Comparison of ENCODE assay signal across 31 cellular contexts in the genomic region with DNA sequence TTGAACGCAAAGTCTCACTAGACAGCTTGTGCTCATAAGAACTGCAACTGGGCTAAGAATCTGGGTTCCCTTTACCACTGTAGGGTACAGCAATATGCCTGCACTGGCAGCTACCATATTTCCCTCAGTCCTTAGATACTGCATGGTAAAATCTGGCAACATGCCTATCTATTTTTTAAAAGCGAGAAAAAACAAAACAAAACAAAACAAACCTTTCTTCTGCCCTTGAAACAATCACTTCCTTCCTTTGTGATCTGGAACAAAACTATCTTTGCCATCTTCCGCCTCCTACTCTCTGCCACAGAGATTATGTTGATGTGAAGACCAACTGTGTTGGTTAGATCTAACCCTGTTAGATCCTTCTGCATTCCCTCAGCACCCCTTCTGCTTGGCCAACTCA.
DNase-seq lines count a peak whose midpoint lies in the region; ATAC-seq and TF ChIP-seq lines count a peak whose summit lies in the region.
"Had no signal": no experiment of that assay in that cellular context is flagged by ENCODE, and none has a peak within 500 bp of the region (broad histone marks: within the 10 kb centered on the region; RNA-seq: fewer than 3 reads in every experiment).

No MANE protein-coding gene starts in this region.

- H3K27me3 Mint-ChIP-seq in activated naive CD4-positive, alpha-beta T cell treated with anti-CD3 and anti-CD28 coated beads, Interleukin-2, amount 10 ng/mL, durations not matched to agents 7 days and 5 days: no peaks in the 10 kb centered on the region
- H3K27me3 Mint-ChIP-seq in activated naive CD4-positive, alpha-beta T cell treated with anti-CD3 and anti-CD28 coated beads for 36 hours (ENCODE audit: low read depth): no peaks in the 10 kb centered on the region
- H3K27me3 Mint-ChIP-seq in endothelial cell (ENCODE audit: unreplicated experiment): no peaks in the 10 kb centered on the region
- H3K27me3 Mint-ChIP-seq: activated naive CD8-positive, alpha-beta T cell treated with anti-CD3 and anti-CD28 coated beads, Interleukin-2, amount 50 U/mL, for 24 hours had no signal

- intact Hi-C loops in activated naive CD4-positive, alpha-beta T cell treated with anti-CD3 and anti-CD28 coated beads for 36 hours (cut with micrococcal nuclease): loop anchor here (2.0 kb wide), 1 partner anchor 36 kb away; no protein-coding TSS in a partner anchor
- intact Hi-C loops in Right ventricle myocardium inferior (cut with DNase I): no loop called here

- H4K20me1 ChIP-seq in OCI-LY3 (ENCODE audit: insufficient read depth, low read length): no peaks in the 10 kb centered on the region

- no peaks in the 10 kb centered on the region for H3K36me3 Mint-ChIP-seq in activated naive CD4-positive, alpha-beta T cell treated with anti-CD3 and anti-CD28 coated beads, Interleukin-2, amount 10 ng/mL, durations not matched to agents 7 days and 5 days
- H3K36me3 Mint-ChIP-seq in activated naive CD4-positive, alpha-beta T cell treated with anti-CD3 and anti-CD28 coated beads for 36 hours (ENCODE audit: low read depth): no peaks in the 10 kb centered on the region
- H3K36me3 Mint-ChIP-seq in endothelial cell (ENCODE audit: low read depth, unreplicated experiment): no peaks in the 10 kb centered on the region
- H3K36me3 Mint-ChIP-seq: activated CD4-positive, alpha-beta memory T cell treated with anti-CD3 and anti-CD28 coated beads for 36 hours; immature natural killer cell; WTC11 had no signal

- H3K4me1 Mint-ChIP-seq in activated naive CD4-positive, alpha-beta T cell treated with anti-CD3 and anti-CD28 coated beads, Interleukin-2, amount 10 ng/mL, durations not matched to agents 7 days and 5 days: peaks cover 14% of the 10 kb centered on the region
- peaks cover 50% of the 10 kb centered on the region for H3K4me1 Mint-ChIP-seq in activated naive CD4-positive, alpha-beta T cell treated with anti-CD3 and anti-CD28 coated beads for 36 hours (ENCODE audit: low read depth)
- H3K4me1 Mint-ChIP-seq in endothelial cell (ENCODE audit: unreplicated experiment): peaks cover 28% of the 10 kb centered on the region
- H3K4me1 Mint-ChIP-seq: immature natural killer cell had no signal

- no peak overlapping the region for H3K4me3 Mint-ChIP-seq in activated naive CD4-positive, alpha-beta T cell treated with anti-CD3 and anti-CD28 coated beads, Interleukin-2, amount 10 ng/mL, durations not matched to agents 7 days and 5 days
- no peak overlapping the region for H3K4me3 Mint-ChIP-seq in activated naive CD4-positive, alpha-beta T cell treated with anti-CD3 and anti-CD28 coated beads for 36 hours
- H3K4me3 Mint-ChIP-seq in endothelial cell (ENCODE audit: unreplicated experiment): no peak overlapping the region
- H3K4me3 Mint-ChIP-seq: activated CD4-positive, alpha-beta memory T cell treated with anti-CD3 and anti-CD28 coated beads for 36 hours; activated naive CD8-positive, alpha-beta T cell treated with anti-CD3 and anti-CD28 coated beads, Interleukin-2, amount 50 U/mL, for 24 hours; immature natural killer cell; WTC11 had no signal

- H3K27ac ChIP-seq in OCI-LY3 (ENCODE audit: low read length) (peak overlapping the region; percentile 94), thymus (ENCODE audit: low read depth) (peak overlapping the region; percentile 58)
- H3K27ac ChIP-seq: dorsolateral prefrontal cortex had no signal

- H3K9me3 ChIP-seq in OCI-LY3 (ENCODE audit: insufficient read depth, low read length) (no peaks in the 10 kb centered on the region), thymus (ENCODE audit: control insufficient read depth) (no peaks in the 10 kb centered on the region)
- H3K9me3 ChIP-seq: Caco-2, tibial artery had no signal

- H3K27ac Mint-ChIP-seq in activated naive CD4-positive, alpha-beta T cell treated with anti-CD3 and anti-CD28 coated beads, Interleukin-2, amount 10 ng/mL, durations not matched to agents 7 days and 5 days: peak overlapping the region; percentile 51
- H3K27ac Mint-ChIP-seq in activated naive CD4-positive, alpha-beta T cell treated with anti-CD3 and anti-CD28 coated beads for 36 hours: no peak overlapping the region
- H3K27ac Mint-ChIP-seq in endothelial cell (ENCODE audit: unreplicated experiment): peak overlapping the region; percentile 4
- H3K27ac Mint-ChIP-seq: activated CD4-positive, alpha-beta memory T cell treated with anti-CD3 and anti-CD28 coated beads for 36 hours; activated naive CD8-positive, alpha-beta T cell treated with anti-CD3 and anti-CD28 coated beads, Interleukin-2, amount 50 U/mL, for 24 hours; immature natural killer cell; progenitor cell of endocrine pancreas; WTC11 had no signal

- H3K79me2 ChIP-seq in OCI-LY3 (ENCODE audit: low read length): peaks cover 14% of the 10 kb centered on the region

- H3K4me2 ChIP-seq in OCI-LY3 (ENCODE audit: low read length): no peak overlapping the region

- 40% methylated on average over 3 of the region's 3 CpGs for WGBS in thymus

- H3K36me3 ChIP-seq in OCI-LY3 (replicated peaks; ENCODE audit: low read depth, low read length) (no peaks in the 10 kb centered on the region), thymus (ENCODE audit: control insufficient read depth, insufficient read depth) (no peaks in the 10 kb centered on the region)
- H3K36me3 ChIP-seq: tibial artery had no signal

- ATAC-seq in Right ventricle myocardium inferior: no peak
- ATAC-seq: activated naive CD8-positive, alpha-beta T cell treated with anti-CD3 and anti-CD28 coated beads, Interleukin-2, amount 50 U/mL, for 24 hours; HCT116; left colon; Panc1; sciatic nerve; stimulated activated naive CD8-positive, alpha-beta T cell treated with anti-CD3 and anti-CD28 coated beads, Interleukin-15, Interleukin-2, amounts not matched to agents 100 U/mL and 50 U/mL, for 24 hours; WTC11 had no signal

- H3K9ac ChIP-seq in OCI-LY3 (ENCODE audit: low read length): no peak overlapping the region; the same call in 1 of the 2 replicates

- no peak overlapping the region for H3K4me3 ChIP-seq in OCI-LY3 (ENCODE audit: low read length)
- H3K4me3 ChIP-seq in thymus (ENCODE audit: low read length): no peak overlapping the region
- H3K4me3 ChIP-seq: dorsolateral prefrontal cortex, tibial artery had no signal

- TF ChIP-seq CTCF in OCI-LY3 (IDR thresholded peaks at IDR 0.05; ENCODE audit: low read depth, low read length) (no peak), endothelial cell (IDR thresholded peaks at IDR 0.05; ENCODE audit: unreplicated experiment) (no peak)

- CTCF ChIA-PET in activated naive CD4-positive, alpha-beta T cell treated with anti-CD3 and anti-CD28 coated beads, Interleukin-2, amount 10 ng/mL, durations not matched to agents 7 days and 5 days (lab: Charles Lee): interaction anchor here (1.1 kb wide), 1 partner anchor 161 kb away, joined by 3 read pairs; no protein-coding TSS in a partner anchor
- CTCF ChIA-PET in activated naive CD4-positive, alpha-beta T cell treated with anti-CD3 and anti-CD28 coated beads for 36 hours (lab: Charles Lee): no interaction called here

- no peak for DNase-seq in activated naive CD4-positive, alpha-beta T cell treated with anti-CD3 and anti-CD28 coated beads, Interleukin-2, amount 10 ng/mL, durations not matched to agents 7 days and 5 days
- DNase-seq in activated naive CD4-positive, alpha-beta T cell treated with anti-CD3 and anti-CD28 coated beads for 36 hours: no peak
- DNase-seq in endothelial cell (ENCODE audit: low spot score) (no peak), GDM1 (lab: John Stamatoyannopoulos, UW) (no peak), Right ventricle myocardium inferior (ENCODE audit: missing footprints) (no peak), HCEC 1CT (no peak)
- DNase-seq: activated CD4-positive, alpha-beta memory T cell treated with anti-CD3 and anti-CD28 coated beads for 36 hours; activated effector memory CD4-positive, alpha-beta T cell treated with Interleukin-2 at 50 U/mL for 16 hours; activated naive CD8-positive, alpha-beta T cell treated with anti-CD3 and anti-CD28 coated beads, Interleukin-2, amount 50 U/mL, for 24 hours; Caco-2; DMS79 treated with DMSO at 0.1 percent for 48 hours; dorsolateral prefrontal cortex; hypothalamus; immature natural killer cell; left colon; NCI-H1417 treated with DMSO at 0.1 percent for 48 hours; NCI-H2171; NCI-H526; NK-92 treated with Interleukin-12 subunit alpha and Interleukin-12 subunit beta, amount 100 ng/mL, for 24 hours; SHP77 treated with DMSO at 0.1 percent for 48 hours; stimulated activated CD4-positive, alpha-beta T cell treated with anti-CD3 and anti-CD28 coated beads, Interleukin-15, amount 100 ng/mL, for 24 hours; stimulated activated naive CD8-positive, alpha-beta T cell treated with anti-CD3 and anti-CD28 coated beads, Interleukin-15, Interleukin-2, amounts not matched to agents 100 U/mL and 50 U/mL, for 24 hours; SW 1271; tibial artery had no signal

- H3K27me3 ChIP-seq in OCI-LY3 (ENCODE audit: low read depth, low read length): no peaks in the 10 kb centered on the region
- no peaks in the 10 kb centered on the region for H3K27me3 ChIP-seq in thymus (ENCODE audit: control insufficient read depth, insufficient read depth)
- H3K27me3 ChIP-seq: tibial artery had no signal

- H3K4me1 ChIP-seq in OCI-LY3 (ENCODE audit: low read length): peaks cover 69% of the 10 kb centered on the region
- peaks cover 7% of the 10 kb centered on the region for H3K4me1 ChIP-seq in thymus (ENCODE audit: control insufficient read depth, insufficient read depth, low read length)
- H3K4me1 ChIP-seq: Caco-2 had no signal

- no peaks in the 10 kb centered on the region for H3K9me3 Mint-ChIP-seq in activated naive CD4-positive, alpha-beta T cell treated with anti-CD3 and anti-CD28 coated beads, Interleukin-2, amount 10 ng/mL, durations not matched to agents 7 days and 5 days
- no peaks in the 10 kb centered on the region for H3K9me3 Mint-ChIP-seq in activated naive CD4-positive, alpha-beta T cell treated with anti-CD3 and anti-CD28 coated beads for 36 hours
- no peaks in the 10 kb centered on the region for H3K9me3 Mint-ChIP-seq in endothelial cell (ENCODE audit: unreplicated experiment)
- H3K9me3 Mint-ChIP-seq: activated CD4-positive, alpha-beta memory T cell treated with anti-CD3 and anti-CD28 coated beads for 36 hours; activated naive CD8-positive, alpha-beta T cell treated with anti-CD3 and anti-CD28 coated beads, Interleukin-2, amount 50 U/mL, for 24 hours; immature natural killer cell; WTC11 had no signal

- no peak overlapping the region for H2AFZ ChIP-seq in OCI-LY3 (ENCODE audit: low read depth, low read length)
